8 cellular contexts compared by ENCODE assay signal in genomic region chr16:77660311-77660710, GRCh38.
DNase-seq lines count a peak whose midpoint lies in the region; ATAC-seq lines count a peak whose summit lies in the region.
"Had no signal": no experiment of that assay in that cellular context is flagged by ENCODE, and none has a peak within 500 bp of the region (broad histone marks: within the 10 kb centered on the region; RNA-seq: fewer than 3 reads in every experiment).

No MANE protein-coding gene starts in this region.

- H3K27ac Mint-ChIP-seq in stimulated activated naive CD8-positive, alpha-beta T cell treated with anti-CD3 and anti-CD28 coated beads, Interleukin-15, amount 100 ng/mL, for 72 hours = no peak overlapping the region

- H3K4me3 Mint-ChIP-seq in stimulated activated naive CD8-positive, alpha-beta T cell treated with anti-CD3 and anti-CD28 coated beads, Interleukin-15, amount 100 ng/mL, for 72 hours = no peak overlapping the region

- DNase-seq in H7 (peak; percentile 49), NCI-H526 (lab: John Stamatoyannopoulos, UW) (peak; percentile 1 to 61), dermis blood vessel endothelial cell (peak; percentile 91), pons (ENCODE audit: low spot score) (peak; percentile 36)
- no peak for DNase-seq in stimulated activated naive CD8-positive, alpha-beta T cell treated with anti-CD3 and anti-CD28 coated beads, Interleukin-15, amount 100 ng/mL, for 72 hours
- DNase-seq in stimulated activated CD4-positive, alpha-beta T cell treated with anti-CD3 and anti-CD28 coated beads, Interleukin-12 subunit alpha, Interleukin-12 subunit beta, amount 100 ng/mL, for 4 hours = no peak

- H3K36me3 ChIP-seq in H7 (replicated peaks; ENCODE audit: control insufficient read depth, insufficient read depth, low read length) = no peaks in the 10 kb centered on the region
- H3K36me3 ChIP-seq: neutrophil had no signal

- no peak overlapping the region for H3K4me3 ChIP-seq in H7 (ENCODE audit: insufficient read depth, low read depth, low read length)

- H3K9me3 Mint-ChIP-seq in stimulated activated naive CD8-positive, alpha-beta T cell treated with anti-CD3 and anti-CD28 coated beads, Interleukin-15, amount 100 ng/mL, for 72 hours = peaks cover 0 to 8% of the 10 kb centered on the region in 2 donors

- H3K27me3 ChIP-seq in H7 (ENCODE audit: control insufficient read depth, insufficient read depth, low read length) = no peaks in the 10 kb centered on the region
- H3K27me3 ChIP-seq: neutrophil had no signal

- ATAC-seq in HG03342 (IDR thresholded peaks at IDR 0.05; ENCODE audit: unreplicated experiment) = no peak
- ATAC-seq in stimulated activated naive CD8-positive, alpha-beta T cell treated with anti-CD3 and anti-CD28 coated beads, Interleukin-15, amount 100 ng/mL, for 72 hours = no peak

- no peaks in the 10 kb centered on the region for H3K4me1 Mint-ChIP-seq in stimulated activated naive CD8-positive, alpha-beta T cell treated with anti-CD3 and anti-CD28 coated beads, Interleukin-15, amount 100 ng/mL, for 72 hours

- H3K27me3 Mint-ChIP-seq in stimulated activated naive CD8-positive, alpha-beta T cell treated with anti-CD3 and anti-CD28 coated beads, Interleukin-15, amount 100 ng/mL, for 72 hours = peaks cover 42% of the 10 kb centered on the region

Comparison
In these comparisons a context has a peak if more than half of its experiments do, and no peak if none do; other contexts are left out.
1. DNase-seq: peak in H7 (single experiment), NCI-H526 (2 of 2), dermis blood vessel endothelial cell (single experiment) and pons (single experiment); none in stimulated activated naive CD8-positive, alpha-beta T cell treated with anti-CD3 and anti-CD28 coated beads, Interleukin-15, amount 100 ng/mL, for 72 hours (0 of 2) and stimulated activated CD4-positive, alpha-beta T cell treated with anti-CD3 and anti-CD28 coated beads, Interleukin-12 subunit alpha, Interleukin-12 subunit beta, amount 100 ng/mL, for 4 hours (single experiment).